ENCODE assay signal across 1 cellular context in the genomic region with DNA sequence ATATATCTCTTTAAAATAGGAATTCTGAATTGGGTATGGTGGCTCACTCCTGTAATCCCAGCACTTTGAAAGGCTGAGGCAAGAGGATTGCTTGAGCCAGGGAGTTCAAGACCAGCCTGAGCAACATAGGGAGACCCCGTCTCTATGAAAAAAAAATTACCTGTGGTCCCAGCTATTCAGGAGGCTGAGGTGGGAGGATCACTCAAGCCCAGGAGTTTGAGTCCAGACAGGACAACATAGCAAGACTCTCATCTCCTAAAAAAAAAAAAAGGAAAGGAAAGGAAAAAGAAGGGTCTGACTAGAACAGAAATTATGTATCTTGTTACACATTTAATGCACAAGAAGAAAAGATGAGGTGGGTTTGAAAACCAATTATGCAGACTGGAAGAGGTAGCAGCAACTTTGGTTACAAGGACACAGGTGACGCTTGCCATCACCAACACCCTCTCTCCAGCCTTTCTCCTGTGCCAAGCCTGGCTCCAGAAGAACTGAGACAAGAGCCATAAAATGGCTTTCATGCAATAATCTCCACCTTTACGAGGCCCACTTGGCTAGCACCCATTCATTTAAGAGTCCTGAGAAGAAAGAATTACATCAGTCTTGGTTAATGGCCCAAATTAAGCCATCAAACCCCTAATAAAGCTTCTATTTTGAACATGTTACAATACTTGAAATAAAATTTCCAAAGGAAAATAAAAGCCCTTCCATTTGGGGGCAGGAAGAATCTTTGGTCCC.
TF ChIP-seq lines count a peak whose summit lies in the region.

No MANE protein-coding gene starts in this region.

TF ChIP-seq in HEK293, 187 proteins besides CTCF, POLR2A, EP300 and RAD21 (continued from another document and continues in another):
- TF ChIP-seq, protein P1, sequence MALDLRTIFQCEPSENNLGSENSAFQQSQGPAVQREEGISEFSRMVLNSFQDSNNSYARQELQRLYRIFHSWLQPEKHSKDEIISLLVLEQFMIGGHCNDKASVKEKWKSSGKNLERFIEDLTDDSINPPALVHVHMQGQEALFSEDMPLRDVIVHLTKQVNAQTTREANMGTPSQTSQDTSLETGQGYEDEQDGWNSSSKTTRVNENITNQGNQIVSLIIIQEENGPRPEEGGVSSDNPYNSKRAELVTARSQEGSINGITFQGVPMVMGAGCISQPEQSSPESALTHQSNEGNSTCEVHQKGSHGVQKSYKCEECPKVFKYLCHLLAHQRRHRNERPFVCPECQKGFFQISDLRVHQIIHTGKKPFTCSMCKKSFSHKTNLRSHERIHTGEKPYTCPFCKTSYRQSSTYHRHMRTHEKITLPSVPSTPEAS (tag by site-specific recombination; IDR thresholded peaks at IDR 0.05): no peak
- TF ChIP-seq ZEB2 (tag by site-specific recombination; IDR thresholded peaks at IDR 0.05) (0 out of 2 replicates have a peak, but pooled peaks have one; percentile 22), ZBTB8A (tag by site-specific recombination; IDR thresholded peaks at IDR 0.05) (0 out of 2 replicates have a peak, but pooled peaks have one; percentile 45), FEZF1 (tag by site-specific recombination; IDR thresholded peaks at IDR 0.05) (peak; percentile 70), OSR2 (tag by site-specific recombination; IDR thresholded peaks at IDR 0.05) (peak; percentile 15; the same call in 1 of the 2 replicates), SCRT1 (tag by site-specific recombination; IDR thresholded peaks at IDR 0.05; ENCODE audit: borderline replicate concordance) (peak; percentile 57; the same call in 1 of the 2 replicates), OVOL3 (tag by site-specific recombination; IDR thresholded peaks at IDR 0.05) (no peak), IKZF3 (tag by site-specific recombination; IDR thresholded peaks at IDR 0.05) (peak; percentile 29; the same call in 1 of the 2 replicates), MYNN (tag by site-specific recombination; IDR thresholded peaks at IDR 0.05; ENCODE audit: borderline replicate concordance) (peak; percentile 96), ZNF121 (tag by site-specific recombination; IDR thresholded peaks at IDR 0.05) (peak; percentile 93), SP7 (tag by site-specific recombination; IDR thresholded peaks at IDR 0.05) (peak; percentile 50; the same call in 1 of the 2 replicates), ZNF37A (tag by site-specific recombination; IDR thresholded peaks at IDR 0.05) (no peak)
- TF ChIP-seq, protein P2, sequence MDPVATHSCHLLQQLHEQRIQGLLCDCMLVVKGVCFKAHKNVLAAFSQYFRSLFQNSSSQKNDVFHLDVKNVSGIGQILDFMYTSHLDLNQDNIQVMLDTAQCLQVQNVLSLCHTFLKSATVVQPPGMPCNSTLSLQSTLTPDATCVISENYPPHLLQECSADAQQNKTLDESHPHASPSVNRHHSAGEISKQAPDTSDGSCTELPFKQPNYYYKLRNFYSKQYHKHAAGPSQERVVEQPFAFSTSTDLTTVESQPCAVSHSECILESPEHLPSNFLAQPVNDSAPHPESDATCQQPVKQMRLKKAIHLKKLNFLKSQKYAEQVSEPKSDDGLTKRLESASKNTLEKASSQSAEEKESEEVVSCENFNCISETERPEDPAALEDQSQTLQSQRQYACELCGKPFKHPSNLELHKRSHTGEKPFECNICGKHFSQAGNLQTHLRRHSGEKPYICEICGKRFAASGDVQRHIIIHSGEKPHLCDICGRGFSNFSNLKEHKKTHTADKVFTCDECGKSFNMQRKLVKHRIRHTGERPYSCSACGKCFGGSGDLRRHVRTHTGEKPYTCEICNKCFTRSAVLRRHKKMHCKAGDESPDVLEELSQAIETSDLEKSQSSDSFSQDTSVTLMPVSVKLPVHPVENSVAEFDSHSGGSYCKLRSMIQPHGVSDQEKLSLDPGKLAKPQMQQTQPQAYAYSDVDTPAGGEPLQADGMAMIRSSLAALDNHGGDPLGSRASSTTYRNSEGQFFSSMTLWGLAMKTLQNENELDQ (tag by site-specific recombination; IDR thresholded peaks at IDR 0.05; ENCODE audit: low read depth): no peak
- TF ChIP-seq, protein P3, sequence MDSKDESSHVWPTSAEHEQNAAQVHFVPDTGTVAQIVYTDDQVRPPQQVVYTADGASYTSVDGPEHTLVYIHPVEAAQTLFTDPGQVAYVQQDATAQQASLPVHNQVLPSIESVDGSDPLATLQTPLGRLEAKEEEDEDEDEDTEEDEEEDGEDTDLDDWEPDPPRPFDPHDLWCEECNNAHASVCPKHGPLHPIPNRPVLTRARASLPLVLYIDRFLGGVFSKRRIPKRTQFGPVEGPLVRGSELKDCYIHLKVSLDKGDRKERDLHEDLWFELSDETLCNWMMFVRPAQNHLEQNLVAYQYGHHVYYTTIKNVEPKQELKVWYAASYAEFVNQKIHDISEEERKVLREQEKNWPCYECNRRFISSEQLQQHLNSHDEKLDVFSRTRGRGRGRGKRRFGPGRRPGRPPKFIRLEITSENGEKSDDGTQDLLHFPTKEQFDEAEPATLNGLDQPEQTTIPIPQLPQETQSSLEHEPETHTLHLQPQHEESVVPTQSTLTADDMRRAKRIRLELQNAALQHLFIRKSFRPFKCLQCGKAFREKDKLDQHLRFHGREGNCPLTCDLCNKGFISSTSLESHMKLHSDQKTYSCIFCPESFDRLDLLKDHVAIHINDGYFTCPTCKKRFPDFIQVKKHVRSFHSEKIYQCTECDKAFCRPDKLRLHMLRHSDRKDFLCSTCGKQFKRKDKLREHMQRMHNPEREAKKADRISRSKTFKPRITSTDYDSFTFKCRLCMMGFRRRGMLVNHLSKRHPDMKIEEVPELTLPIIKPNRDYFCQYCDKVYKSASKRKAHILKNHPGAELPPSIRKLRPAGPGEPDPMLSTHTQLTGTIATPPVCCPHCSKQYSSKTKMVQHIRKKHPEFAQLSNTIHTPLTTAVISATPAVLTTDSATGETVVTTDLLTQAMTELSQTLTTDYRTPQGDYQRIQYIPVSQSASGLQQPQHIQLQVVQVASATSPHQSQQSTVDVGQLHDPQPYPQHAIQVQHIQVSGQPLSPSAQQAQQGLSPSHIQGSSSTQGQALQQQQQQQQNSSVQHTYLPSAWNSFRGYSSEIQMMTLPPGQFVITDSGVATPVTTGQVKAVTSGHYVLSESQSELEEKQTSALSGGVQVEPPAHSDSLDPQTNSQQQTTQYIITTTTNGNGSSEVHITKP (tag by site-specific recombination; IDR thresholded peaks at IDR 0.05): peak; percentile 31; the same call in 1 of the 2 replicates
- TF ChIP-seq, protein P4, sequence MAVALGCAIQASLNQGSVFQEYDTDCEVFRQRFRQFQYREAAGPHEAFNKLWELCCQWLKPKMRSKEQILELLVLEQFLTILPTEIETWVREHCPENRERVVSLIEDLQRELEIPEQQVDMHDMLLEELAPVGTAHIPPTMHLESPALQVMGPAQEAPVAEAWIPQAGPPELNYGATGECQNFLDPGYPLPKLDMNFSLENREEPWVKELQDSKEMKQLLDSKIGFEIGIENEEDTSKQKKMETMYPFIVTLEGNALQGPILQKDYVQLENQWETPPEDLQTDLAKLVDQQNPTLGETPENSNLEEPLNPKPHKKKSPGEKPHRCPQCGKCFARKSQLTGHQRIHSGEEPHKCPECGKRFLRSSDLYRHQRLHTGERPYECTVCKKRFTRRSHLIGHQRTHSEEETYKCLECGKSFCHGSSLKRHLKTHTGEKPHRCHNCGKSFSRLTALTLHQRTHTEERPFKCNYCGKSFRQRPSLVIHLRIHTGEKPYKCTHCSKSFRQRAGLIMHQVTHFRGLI (tag by site-specific recombination; IDR thresholded peaks at IDR 0.05): no peak
- TF ChIP-seq, protein P5, sequence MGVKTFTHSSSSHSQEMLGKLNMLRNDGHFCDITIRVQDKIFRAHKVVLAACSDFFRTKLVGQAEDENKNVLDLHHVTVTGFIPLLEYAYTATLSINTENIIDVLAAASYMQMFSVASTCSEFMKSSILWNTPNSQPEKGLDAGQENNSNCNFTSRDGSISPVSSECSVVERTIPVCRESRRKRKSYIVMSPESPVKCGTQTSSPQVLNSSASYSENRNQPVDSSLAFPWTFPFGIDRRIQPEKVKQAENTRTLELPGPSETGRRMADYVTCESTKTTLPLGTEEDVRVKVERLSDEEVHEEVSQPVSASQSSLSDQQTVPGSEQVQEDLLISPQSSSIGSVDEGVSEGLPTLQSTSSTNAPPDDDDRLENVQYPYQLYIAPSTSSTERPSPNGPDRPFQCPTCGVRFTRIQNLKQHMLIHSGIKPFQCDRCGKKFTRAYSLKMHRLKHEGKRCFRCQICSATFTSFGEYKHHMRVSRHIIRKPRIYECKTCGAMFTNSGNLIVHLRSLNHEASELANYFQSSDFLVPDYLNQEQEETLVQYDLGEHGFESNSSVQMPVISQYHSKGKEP (tag by site-specific recombination; IDR thresholded peaks at IDR 0.05): peak; percentile 56; the same call in 1 of the 2 replicates
- TF ChIP-seq, protein P6, sequence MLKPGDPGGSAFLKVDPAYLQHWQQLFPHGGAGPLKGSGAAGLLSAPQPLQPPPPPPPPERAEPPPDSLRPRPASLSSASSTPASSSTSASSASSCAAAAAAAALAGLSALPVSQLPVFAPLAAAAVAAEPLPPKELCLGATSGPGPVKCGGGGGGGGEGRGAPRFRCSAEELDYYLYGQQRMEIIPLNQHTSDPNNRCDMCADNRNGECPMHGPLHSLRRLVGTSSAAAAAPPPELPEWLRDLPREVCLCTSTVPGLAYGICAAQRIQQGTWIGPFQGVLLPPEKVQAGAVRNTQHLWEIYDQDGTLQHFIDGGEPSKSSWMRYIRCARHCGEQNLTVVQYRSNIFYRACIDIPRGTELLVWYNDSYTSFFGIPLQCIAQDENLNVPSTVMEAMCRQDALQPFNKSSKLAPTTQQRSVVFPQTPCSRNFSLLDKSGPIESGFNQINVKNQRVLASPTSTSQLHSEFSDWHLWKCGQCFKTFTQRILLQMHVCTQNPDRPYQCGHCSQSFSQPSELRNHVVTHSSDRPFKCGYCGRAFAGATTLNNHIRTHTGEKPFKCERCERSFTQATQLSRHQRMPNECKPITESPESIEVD (tag by site-specific recombination; IDR thresholded peaks at IDR 0.05): peak; percentile 94
- TF ChIP-seq, protein P7, sequence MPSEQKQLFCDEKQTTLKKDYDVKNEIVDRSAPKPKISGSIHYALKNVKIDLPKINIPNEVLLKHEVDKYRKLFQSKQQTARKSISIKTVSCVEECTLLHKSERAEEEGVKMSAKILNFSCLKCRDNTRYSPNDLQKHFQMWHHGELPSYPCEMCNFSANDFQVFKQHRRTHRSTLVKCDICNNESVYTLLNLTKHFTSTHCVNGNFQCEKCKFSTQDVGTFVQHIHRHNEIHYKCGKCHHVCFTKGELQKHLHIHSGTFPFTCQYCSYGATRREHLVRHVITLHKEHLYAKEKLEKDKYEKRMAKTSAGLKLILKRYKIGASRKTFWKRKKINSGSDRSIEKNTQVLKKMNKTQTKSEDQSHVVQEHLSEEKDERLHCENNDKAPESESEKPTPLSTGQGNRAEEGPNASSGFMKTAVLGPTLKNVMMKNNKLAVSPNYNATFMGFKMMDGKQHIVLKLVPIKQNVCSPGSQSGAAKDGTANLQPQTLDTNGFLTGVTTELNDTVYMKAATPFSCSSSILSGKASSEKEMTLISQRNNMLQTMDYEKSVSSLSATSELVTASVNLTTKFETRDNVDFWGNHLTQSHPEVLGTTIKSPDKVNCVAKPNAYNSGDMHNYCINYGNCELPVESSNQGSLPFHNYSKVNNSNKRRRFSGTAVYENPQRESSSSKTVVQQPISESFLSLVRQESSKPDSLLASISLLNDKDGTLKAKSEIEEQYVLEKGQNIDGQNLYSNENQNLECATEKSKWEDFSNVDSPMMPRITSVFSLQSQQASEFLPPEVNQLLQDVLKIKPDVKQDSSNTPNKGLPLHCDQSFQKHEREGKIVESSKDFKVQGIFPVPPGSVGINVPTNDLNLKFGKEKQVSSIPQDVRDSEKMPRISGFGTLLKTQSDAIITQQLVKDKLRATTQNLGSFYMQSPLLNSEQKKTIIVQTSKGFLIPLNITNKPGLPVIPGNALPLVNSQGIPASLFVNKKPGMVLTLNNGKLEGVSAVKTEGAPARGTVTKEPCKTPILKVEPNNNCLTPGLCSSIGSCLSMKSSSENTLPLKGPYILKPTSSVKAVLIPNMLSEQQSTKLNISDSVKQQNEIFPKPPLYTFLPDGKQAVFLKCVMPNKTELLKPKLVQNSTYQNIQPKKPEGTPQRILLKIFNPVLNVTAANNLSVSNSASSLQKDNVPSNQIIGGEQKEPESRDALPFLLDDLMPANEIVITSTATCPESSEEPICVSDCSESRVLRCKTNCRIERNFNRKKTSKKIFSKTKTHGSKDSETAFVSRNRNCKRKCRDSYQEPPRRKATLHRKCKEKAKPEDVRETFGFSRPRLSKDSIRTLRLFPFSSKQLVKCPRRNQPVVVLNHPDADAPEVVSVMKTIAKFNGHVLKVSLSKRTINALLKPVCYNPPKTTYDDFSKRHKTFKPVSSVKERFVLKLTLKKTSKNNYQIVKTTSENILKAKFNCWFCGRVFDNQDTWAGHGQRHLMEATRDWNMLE (tag by site-specific recombination; conservative IDR thresholded peaks at IDR 0.05; ENCODE audit: low read depth): 0 out of 2 replicates have a peak, but pooled peaks have one; percentile 15
- TF ChIP-seq, protein P8, sequence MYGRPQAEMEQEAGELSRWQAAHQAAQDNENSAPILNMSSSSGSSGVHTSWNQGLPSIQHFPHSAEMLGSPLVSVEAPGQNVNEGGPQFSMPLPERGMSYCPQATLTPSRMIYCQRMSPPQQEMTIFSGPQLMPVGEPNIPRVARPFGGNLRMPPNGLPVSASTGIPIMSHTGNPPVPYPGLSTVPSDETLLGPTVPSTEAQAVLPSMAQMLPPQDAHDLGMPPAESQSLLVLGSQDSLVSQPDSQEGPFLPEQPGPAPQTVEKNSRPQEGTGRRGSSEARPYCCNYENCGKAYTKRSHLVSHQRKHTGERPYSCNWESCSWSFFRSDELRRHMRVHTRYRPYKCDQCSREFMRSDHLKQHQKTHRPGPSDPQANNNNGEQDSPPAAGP (tag by site-specific recombination; IDR thresholded peaks at IDR 0.05): no peak
- TF ChIP-seq, protein P9, sequence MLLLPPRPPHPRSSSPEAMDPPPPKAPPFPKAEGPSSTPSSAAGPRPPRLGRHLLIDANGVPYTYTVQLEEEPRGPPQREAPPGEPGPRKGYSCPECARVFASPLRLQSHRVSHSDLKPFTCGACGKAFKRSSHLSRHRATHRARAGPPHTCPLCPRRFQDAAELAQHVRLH (tag by site-specific recombination; IDR thresholded peaks at IDR 0.05): peak; percentile 70
- TF ChIP-seq, protein P10, sequence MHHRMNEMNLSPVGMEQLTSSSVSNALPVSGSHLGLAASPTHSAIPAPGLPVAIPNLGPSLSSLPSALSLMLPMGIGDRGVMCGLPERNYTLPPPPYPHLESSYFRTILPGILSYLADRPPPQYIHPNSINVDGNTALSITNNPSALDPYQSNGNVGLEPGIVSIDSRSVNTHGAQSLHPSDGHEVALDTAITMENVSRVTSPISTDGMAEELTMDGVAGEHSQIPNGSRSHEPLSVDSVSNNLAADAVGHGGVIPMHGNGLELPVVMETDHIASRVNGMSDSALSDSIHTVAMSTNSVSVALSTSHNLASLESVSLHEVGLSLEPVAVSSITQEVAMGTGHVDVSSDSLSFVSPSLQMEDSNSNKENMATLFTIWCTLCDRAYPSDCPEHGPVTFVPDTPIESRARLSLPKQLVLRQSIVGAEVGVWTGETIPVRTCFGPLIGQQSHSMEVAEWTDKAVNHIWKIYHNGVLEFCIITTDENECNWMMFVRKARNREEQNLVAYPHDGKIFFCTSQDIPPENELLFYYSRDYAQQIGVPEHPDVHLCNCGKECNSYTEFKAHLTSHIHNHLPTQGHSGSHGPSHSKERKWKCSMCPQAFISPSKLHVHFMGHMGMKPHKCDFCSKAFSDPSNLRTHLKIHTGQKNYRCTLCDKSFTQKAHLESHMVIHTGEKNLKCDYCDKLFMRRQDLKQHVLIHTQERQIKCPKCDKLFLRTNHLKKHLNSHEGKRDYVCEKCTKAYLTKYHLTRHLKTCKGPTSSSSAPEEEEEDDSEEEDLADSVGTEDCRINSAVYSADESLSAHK (tag by site-specific recombination; IDR thresholded peaks at IDR 0.05): peak; percentile 46; the same call in 1 of the 2 replicates
